9 cellular contexts compared by ENCODE assay signal in genomic region chr2:20642026-20642971, GRCh38. TPM values are rescaled to one million over a fixed set of nuclear protein-coding genes. Genes with fewer than 3 reads are reported as not detected.
DNase-seq lines count a peak whose midpoint lies in the region; ATAC-seq lines count a peak whose summit lies in the region.
"Had no signal": no experiment of that assay in that cellular context is flagged by ENCODE, and none has a peak within 500 bp of the region (broad histone marks: within the 10 kb centered on the region; RNA-seq: fewer than 3 reads in every experiment).

No MANE protein-coding gene starts in this region.

- H3K36me3 Mint-ChIP-seq in activated CD4-positive, alpha-beta T cell treated with anti-CD3 and anti-CD28 coated beads, Interleukin-2, amount 10 ng/mL, durations not matched to agents 7 days and 5 days (ENCODE audit: low read depth): no peaks in the 10 kb centered on the region
- peaks cover 22% of the 10 kb centered on the region for H3K36me3 Mint-ChIP-seq in memory B cell

- CTCF ChIA-PET in activated CD4-positive, alpha-beta T cell treated with anti-CD3 and anti-CD28 coated beads, Interleukin-2, amount 10 ng/mL, durations not matched to agents 7 days and 5 days (lab: Charles Lee): interaction anchor here (0.5 to 2.7 kb wide), 23 partner anchors 8 to 317 kb away, joined by 3 to 30 read pairs (median 4); partner anchors contain the start of genes HS1BP3 and RHOB

- H3K27ac Mint-ChIP-seq in activated CD4-positive, alpha-beta T cell treated with anti-CD3 and anti-CD28 coated beads, Interleukin-2, amount 10 ng/mL, durations not matched to agents 7 days and 5 days: peak overlapping the region; percentile 46
- no peak overlapping the region for H3K27ac Mint-ChIP-seq in memory B cell
- H3K27ac Mint-ChIP-seq: IgD-negative memory B cell had no signal

- H3K27me3 Mint-ChIP-seq in activated CD4-positive, alpha-beta T cell treated with anti-CD3 and anti-CD28 coated beads, Interleukin-2, amount 10 ng/mL, durations not matched to agents 7 days and 5 days: no peaks in the 10 kb centered on the region
- H3K27me3 Mint-ChIP-seq in memory B cell: no peaks in the 10 kb centered on the region
- H3K27me3 Mint-ChIP-seq: IgD-negative memory B cell had no signal

- H3K4me1 Mint-ChIP-seq in activated CD4-positive, alpha-beta T cell treated with anti-CD3 and anti-CD28 coated beads, Interleukin-2, amount 10 ng/mL, durations not matched to agents 7 days and 5 days: no peaks in the 10 kb centered on the region
- peaks cover 10% of the 10 kb centered on the region for H3K4me1 Mint-ChIP-seq in memory B cell

- POLR2A ChIA-PET in activated CD4-positive, alpha-beta T cell treated with anti-CD3 and anti-CD28 coated beads, Interleukin-2, amount 10 ng/mL, durations not matched to agents 7 days and 5 days (lab: Charles Lee): no interaction called here

- DNase-seq in AML-193 (lab: John Stamatoyannopoulos, UW) (peak; percentile 27 to 39), NCI-H446 (lab: John Stamatoyannopoulos, UW) (peak; percentile 54 to 79), dermis blood vessel endothelial cell (peak; percentile 88), memory B cell (ENCODE audit: low spot score in 2 of 2) (peak; percentile 75 to 83)
- peak; percentile 74 for DNase-seq in activated CD4-positive, alpha-beta T cell treated with anti-CD3 and anti-CD28 coated beads, Interleukin-2, amount 10 ng/mL, durations not matched to agents 7 days and 5 days
- peak; percentile 30 to 44 for DNase-seq in stimulated activated CD8-positive, alpha-beta memory T cell treated with anti-CD3 and anti-CD28 coated beads, Interleukin-15, amount 100 ng/mL, for 4 hours (ENCODE audit: low read depth in 2 of 2)

- H3K9me3 Mint-ChIP-seq in activated CD4-positive, alpha-beta T cell treated with anti-CD3 and anti-CD28 coated beads, Interleukin-2, amount 10 ng/mL, durations not matched to agents 7 days and 5 days: no peaks in the 10 kb centered on the region
- no peaks in the 10 kb centered on the region for H3K9me3 Mint-ChIP-seq in memory B cell
- H3K9me3 Mint-ChIP-seq: IgD-negative memory B cell had no signal

- no peak overlapping the region for H3K4me3 Mint-ChIP-seq in activated CD4-positive, alpha-beta T cell treated with anti-CD3 and anti-CD28 coated beads, Interleukin-2, amount 10 ng/mL, durations not matched to agents 7 days and 5 days
- no peak overlapping the region for H3K4me3 Mint-ChIP-seq in memory B cell

- ATAC-seq in GM18861 (IDR thresholded peaks at IDR 0.05; ENCODE audit: unreplicated experiment): peak; percentile 88
- peak; percentile 91 for ATAC-seq in HG03045 (IDR thresholded peaks at IDR 0.05; ENCODE audit: unreplicated experiment)
- peak; percentile 100 for ATAC-seq in memory B cell (ENCODE audit: low read depth)

RNA-seq across cellular contexts. Expression of gene HS1BP3, which starts 8.6 kb away (rescaled TPM):
- total RNA-seq in activated CD4-positive, alpha-beta T cell treated with anti-CD3 and anti-CD28 coated beads, Interleukin-2, amount 10 ng/mL, durations not matched to agents 7 days and 5 days: 10 to 100 TPM; 14.1 to 14.4 TPM
- 36.9 and 49.9 TPM in 2 replicates for total RNA-seq in dermis blood vessel endothelial cell

RNA-seq across cellular contexts. Expression of gene GDF7, which starts 24.6 kb away (rescaled TPM):
- not detected for total RNA-seq in activated CD4-positive, alpha-beta T cell treated with anti-CD3 and anti-CD28 coated beads, Interleukin-2, amount 10 ng/mL, durations not matched to agents 7 days and 5 days
- total RNA-seq in dermis blood vessel endothelial cell: 5.4 and 28.1 TPM in 2 replicates

Comparison
In these comparisons a context has a peak if more than half of its experiments do, and no peak if none do; other contexts are left out.
1. Peak in every context shown above with its lines: DNase-seq and ATAC-seq.
2. DNase-seq: peak in every context shown above with its lines; median percentile 88 in dermis blood vessel endothelial cell; 79 in memory B cell; 74 in activated CD4-positive, alpha-beta T cell treated with anti-CD3 and anti-CD28 coated beads, Interleukin-2, amount 10 ng/mL, durations not matched to agents 7 days and 5 days; 66 in NCI-H446; 37 in stimulated activated CD8-positive, alpha-beta memory T cell treated with anti-CD3 and anti-CD28 coated beads, Interleukin-15, amount 100 ng/mL, for 4 hours; 33 in AML-193.